ENCODE assay signal across 14 cellular contexts in the genomic region with DNA sequence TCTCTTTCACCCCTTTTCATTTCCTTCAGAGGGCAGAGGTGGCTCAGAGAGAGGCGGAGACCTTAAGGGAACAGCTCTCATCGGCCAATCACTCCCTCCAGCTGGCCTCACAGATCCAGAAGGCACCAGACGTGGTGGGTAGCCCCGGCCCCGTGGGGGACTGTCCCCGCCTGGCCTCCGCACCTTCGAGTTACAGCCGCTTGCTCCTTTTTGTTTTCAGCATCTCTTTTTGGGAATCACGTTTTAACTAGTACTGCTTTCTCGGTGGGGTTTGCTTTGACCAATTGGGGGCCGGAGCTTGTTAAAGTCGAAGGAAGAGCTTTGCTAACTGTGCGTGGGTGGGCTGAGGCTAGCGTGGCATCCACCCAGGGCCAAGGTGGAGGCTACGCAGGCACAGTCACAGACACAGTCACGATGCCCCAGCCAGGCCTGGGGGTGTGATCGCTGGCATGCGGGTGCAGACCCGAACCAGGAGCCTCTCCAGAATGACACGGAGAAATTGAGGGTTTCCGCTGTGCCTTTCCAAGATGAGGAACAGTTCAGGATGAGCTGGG.
DNase-seq lines count a peak whose midpoint lies in the region; ATAC-seq, FAIRE-seq and TF ChIP-seq lines count a peak whose summit lies in the region.
"Had no signal": no experiment of that assay in that cellular context is flagged by ENCODE, and none has a peak within 500 bp of the region (broad histone marks: within the 10 kb centered on the region; RNA-seq: fewer than 3 reads in every experiment).

No MANE protein-coding gene starts in this region.

- H3K4me3 ChIP-seq in spleen = peak overlapping the region in 2 of 8 donors; percentile 0 to 10

- FAIRE-seq in GM12892 (lab: Jason Lieb, UNC) = no peak

- peak overlapping the region in 7 of 8 donors; percentile 26 to 69 (median 60) for H3K27ac ChIP-seq in spleen

- no peaks in the 10 kb centered on the region for H3K9me3 ChIP-seq in spleen

- peaks cover 0 to 84% (median 8%) of the 10 kb centered on the region in 6 donors for H3K36me3 ChIP-seq in spleen

- TF ChIP-seq CTCF in spleen (IDR thresholded peaks at IDR 0.05 in 8 of 11, conservative IDR thresholded peaks at IDR 0.05 in 3 of 11) = no peak

- no peak for TF ChIP-seq POLR2A in spleen (IDR thresholded peaks at IDR 0.05)
- TF ChIP-seq POLR2A in GM12892 (IDR thresholded peaks at IDR 0.05; ENCODE audit: low read depth, low read length) = no peak

- ATAC-seq in HG02870 (IDR thresholded peaks at IDR 0.05; ENCODE audit: unreplicated experiment) = no peak
- ATAC-seq: activated T-helper 17 cell treated with anti-CD3 and anti-CD28 coated beads, Interleukin-2, amount 50 U/mL, for 72 hours; HCT116 had no signal

- intact Hi-C loops in spleen (cut with DNase I; ENCODE audit: low total_unique reads) = no loop called here

- H3K4me1 ChIP-seq in spleen = peaks cover 0 to 9% (median 0%) of the 10 kb centered on the region in 6 donors

- DNase-seq in RPMI7951 (ENCODE audit: low read depth) (peak; percentile 17), dermis blood vessel endothelial cell (peak; percentile 67), left kidney (ENCODE audit: low read depth, low spot score) (peak; percentile 71), spleen (no peak), globus pallidus (ENCODE audit: low spot score) (no peak), GM12892 (ENCODE audit: insufficient read length) (no peak)
- no peak for DNase-seq in activated naive CD4-positive, alpha-beta T cell treated with Interleukin-2 at 50 U/mL for 16 hours
- DNase-seq: activated CD4-positive, alpha-beta memory T cell treated with anti-CD3 and anti-CD28 coated beads, Interleukin-2, amount 10 ng/mL, durations not matched to agents 7 days and 5 days; CD8-positive, alpha-beta memory T cell; GF-D8; NCI-H345 had no signal

- no peaks in the 10 kb centered on the region for H3K27me3 ChIP-seq in spleen (replicated peaks in 1 of 7)

- WGBS in spleen, 5 donors = 75 to 86% (median 78%) methylated on average over 22 of the region's 22 CpGs

Comparison
In these comparisons a context has a peak if more than half of its experiments do, and no peak if none do; other contexts are left out.
1. DNase-seq: peak in RPMI7951 (single experiment), dermis blood vessel endothelial cell (single experiment) and left kidney (single experiment); none in spleen (single experiment), globus pallidus (single experiment), GM12892 (single experiment) and activated naive CD4-positive, alpha-beta T cell treated with Interleukin-2 at 50 U/mL for 16 hours (single experiment).